ENCODE assay signal across 8 cellular contexts in genomic region chr7:24283900-24284698, GRCh38. TPM values are rescaled to one million over a fixed set of nuclear protein-coding genes. Genes with fewer than 3 reads are reported as not detected.
DNase-seq lines count a peak whose midpoint lies in the region; ATAC-seq, FAIRE-seq and TF ChIP-seq lines count a peak whose summit lies in the region.

Gene NPY (plus strand): TSS chr7:24284190. CDS start chr7:24285241, 1,051 bp downstream.

- H3K27me3 ChIP-seq in small intestine (ENCODE audit: control insufficient read depth in 2 of 2, insufficient read depth in 2 of 2, low read length in 2 of 2), result peaks cover 2 to 14% of the 10 kb centered on the region in 2 donors

- FAIRE-seq in small intestine (lab: Jason Lieb, UNC), result no peak
- FAIRE-seq in urothelium cell line (lab: Jason Lieb, UNC), result no peak

- peak within 1 kb of the TSS in 1 of 2 donors; percentile 36 for H3K4me3 ChIP-seq in small intestine (ENCODE audit: low read depth in 1 of 2, low read length in 2 of 2)

- no peaks in the 10 kb centered on the region for H3K36me3 ChIP-seq in small intestine (ENCODE audit: control insufficient read depth in 2 of 2, insufficient read depth in 2 of 2, low read length in 2 of 2)

- no peak for ATAC-seq in stimulated activated naive CD8-positive, alpha-beta T cell treated with anti-CD3 and anti-CD28 coated beads, Interleukin-15, Interleukin-2, amounts not matched to agents 100 U/mL and 50 U/mL, for 24 hours
- ATAC-seq in HG02571 (IDR thresholded peaks at IDR 0.05; ENCODE audit: unreplicated experiment), result no peak

- H3K9me3 ChIP-seq in small intestine (ENCODE audit: control insufficient read depth, low read depth), result no peaks in the 10 kb centered on the region

- DNase-seq in NCI-H510A treated with DMSO at 0.1 percent for 48 hours (lab: John Stamatoyannopoulos, UW) (peak; percentile 25), NCI-H510A (lab: John Stamatoyannopoulos, UW) (no peak), iPS-NIHi11 (ENCODE audit: low spot score) (peak; percentile 44), small intestine (no peak), urothelium cell line (ENCODE audit: low spot score) (no peak)
- DNase-seq in stimulated activated naive CD8-positive, alpha-beta T cell treated with anti-CD3 and anti-CD28 coated beads, Interleukin-15, Interleukin-2, amounts not matched to agents 100 U/mL and 50 U/mL, for 24 hours, result peak; percentile 24

- peak within 1 kb of the TSS; percentile 86 for H3K27ac ChIP-seq in VCaP
- no peak within 1 kb of the TSS for H3K27ac ChIP-seq in small intestine (ENCODE audit: low read depth in 1 of 2, low read length in 1 of 2)

- H3K4me1 ChIP-seq in small intestine (ENCODE audit: control insufficient read depth in 2 of 2, insufficient read depth in 1 of 2, low read depth in 1 of 2, low read length in 1 of 2), result no peaks in the 10 kb centered on the region

- WGBS in small intestine, 3 donors, result 1 to 4% (median 2%) methylated on average over 55 to 73 of the region's 73 CpGs

- no peak for TF ChIP-seq CTCF in VCaP (conservative IDR thresholded peaks at IDR 0.05)

RNA-seq across cellular contexts. Expression of gene NPY, which starts in this region (rescaled TPM):
- 10 to 100 TPM in 1 of 3 donors, 1 to 10 TPM in 2; 1.6 to 10.2 (median 4.3) TPM for polyA plus RNA-seq in small intestine

Comparison
In these comparisons a context has a peak if more than half of its experiments do, and no peak if none do; other contexts are left out.
1. DNase-seq: peak in NCI-H510A treated with DMSO at 0.1 percent for 48 hours (single experiment), iPS-NIHi11 (single experiment) and stimulated activated naive CD8-positive, alpha-beta T cell treated with anti-CD3 and anti-CD28 coated beads, Interleukin-15, Interleukin-2, amounts not matched to agents 100 U/mL and 50 U/mL, for 24 hours (single experiment); none in NCI-H510A (single experiment), small intestine (single experiment) and urothelium cell line (single experiment).